ENCODE assay signal across 1 cellular context in the genomic region with DNA sequence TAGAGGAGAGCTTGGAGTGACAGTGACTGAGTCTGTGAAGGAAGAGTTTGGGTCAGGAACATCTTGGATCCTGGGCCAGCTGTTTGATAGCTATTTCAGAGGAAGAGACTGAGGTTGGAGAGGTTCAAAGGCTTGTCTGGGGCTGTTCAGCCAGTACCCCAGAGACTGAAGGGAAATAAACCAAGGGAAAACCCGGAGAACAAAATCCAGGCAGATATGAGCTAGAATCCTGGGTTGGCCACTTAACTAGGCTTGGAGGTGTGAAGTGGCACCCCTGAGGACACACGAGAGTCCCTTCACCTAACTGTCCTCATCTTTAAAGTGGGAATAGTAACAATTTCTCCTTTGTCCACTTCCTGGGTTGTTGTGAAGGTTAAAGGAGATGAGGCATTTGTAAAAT.
TF ChIP-seq lines count a peak whose summit lies in the region.

No MANE protein-coding gene starts in this region.

TF ChIP-seq in HepG2, 621 proteins besides CTCF, POLR2A, EP300 and RAD21:
- TF ChIP-seq RARA (CRISPR knock-in tag; IDR thresholded peaks at IDR 0.05) = no peak
- TF ChIP-seq PRDM15 (CRISPR knock-in tag; IDR thresholded peaks at IDR 0.05) = peak; percentile 79
- no peak for TF ChIP-seq DNMT3B (CRISPR knock-in tag; conservative IDR thresholded peaks at IDR 0.05)
- TF ChIP-seq, protein P1, sequence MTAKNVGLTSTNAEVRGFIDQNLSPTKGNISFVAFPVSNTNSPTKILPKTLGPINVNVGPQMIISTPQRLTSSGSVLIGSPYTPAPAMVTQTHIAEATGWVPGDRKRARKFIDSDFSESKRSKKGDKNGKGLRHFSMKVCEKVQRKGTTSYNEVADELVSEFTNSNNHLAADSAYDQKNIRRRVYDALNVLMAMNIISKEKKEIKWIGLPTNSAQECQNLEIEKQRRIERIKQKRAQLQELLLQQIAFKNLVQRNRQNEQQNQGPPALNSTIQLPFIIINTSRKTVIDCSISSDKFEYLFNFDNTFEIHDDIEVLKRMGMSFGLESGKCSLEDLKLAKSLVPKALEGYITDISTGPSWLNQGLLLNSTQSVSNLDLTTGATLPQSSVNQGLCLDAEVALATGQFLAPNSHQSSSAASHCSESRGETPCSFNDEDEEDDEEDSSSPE (CRISPR knock-in tag; IDR thresholded peaks at IDR 0.05) = no peak
